1 cellular context compared by ENCODE assay signal in the genomic region with DNA sequence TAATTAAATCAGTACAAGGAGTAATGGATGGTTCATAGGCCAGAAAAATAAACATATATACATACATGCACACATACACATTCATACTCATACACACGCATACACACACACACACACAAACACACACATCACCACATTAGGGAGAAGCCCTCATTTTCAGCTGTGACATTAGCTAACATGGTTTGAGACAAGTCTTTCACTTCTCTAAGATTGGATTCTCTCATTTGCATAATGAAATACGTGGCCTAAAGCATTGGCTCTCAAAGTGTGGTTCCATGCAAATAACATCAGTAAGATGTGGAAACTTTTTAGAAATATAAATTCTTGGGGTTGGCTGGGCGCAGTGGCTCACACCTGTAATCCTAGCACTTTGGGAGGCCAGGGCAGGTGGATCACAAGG.
TF ChIP-seq lines count a peak whose summit lies in the region.

No MANE protein-coding gene starts in this region.

TF ChIP-seq in GM12878, 131 proteins besides CTCF, POLR2A, EP300 and RAD21 (continued from another document):
- TF ChIP-seq, protein P1, sequence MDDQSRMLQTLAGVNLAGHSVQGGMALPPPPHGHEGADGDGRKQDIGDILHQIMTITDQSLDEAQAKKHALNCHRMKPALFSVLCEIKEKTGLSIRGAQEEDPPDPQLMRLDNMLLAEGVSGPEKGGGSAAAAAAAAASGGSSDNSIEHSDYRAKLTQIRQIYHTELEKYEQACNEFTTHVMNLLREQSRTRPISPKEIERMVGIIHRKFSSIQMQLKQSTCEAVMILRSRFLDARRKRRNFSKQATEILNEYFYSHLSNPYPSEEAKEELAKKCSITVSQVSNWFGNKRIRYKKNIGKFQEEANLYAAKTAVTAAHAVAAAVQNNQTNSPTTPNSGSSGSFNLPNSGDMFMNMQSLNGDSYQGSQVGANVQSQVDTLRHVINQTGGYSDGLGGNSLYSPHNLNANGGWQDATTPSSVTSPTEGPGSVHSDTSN (IDR thresholded peaks at IDR 0.05; ENCODE audit: insufficient replicate concordance, low read depth, low read length) = no peak
- TF ChIP-seq ZNF384 (IDR thresholded peaks at IDR 0.05; ENCODE audit: borderline replicate concordance, low read depth, low read length) (no peak), EED (IDR thresholded peaks at IDR 0.05; ENCODE audit: low read depth) (no peak), CBFB (IDR thresholded peaks at IDR 0.05; ENCODE audit: low read depth) (no peak), PML (IDR thresholded peaks at IDR 0.05; ENCODE audit: low read length) (no peak), EGR1 (IDR thresholded peaks at IDR 0.05; ENCODE audit: borderline replicate concordance in 1 of 2, low read depth in 2 of 2, low read length in 2 of 2) (no peak), PAX5 (IDR thresholded peaks at IDR 0.05; ENCODE audit: borderline replicate concordance, low read depth, low read length) (no peak)
- TF ChIP-seq, protein P2, sequence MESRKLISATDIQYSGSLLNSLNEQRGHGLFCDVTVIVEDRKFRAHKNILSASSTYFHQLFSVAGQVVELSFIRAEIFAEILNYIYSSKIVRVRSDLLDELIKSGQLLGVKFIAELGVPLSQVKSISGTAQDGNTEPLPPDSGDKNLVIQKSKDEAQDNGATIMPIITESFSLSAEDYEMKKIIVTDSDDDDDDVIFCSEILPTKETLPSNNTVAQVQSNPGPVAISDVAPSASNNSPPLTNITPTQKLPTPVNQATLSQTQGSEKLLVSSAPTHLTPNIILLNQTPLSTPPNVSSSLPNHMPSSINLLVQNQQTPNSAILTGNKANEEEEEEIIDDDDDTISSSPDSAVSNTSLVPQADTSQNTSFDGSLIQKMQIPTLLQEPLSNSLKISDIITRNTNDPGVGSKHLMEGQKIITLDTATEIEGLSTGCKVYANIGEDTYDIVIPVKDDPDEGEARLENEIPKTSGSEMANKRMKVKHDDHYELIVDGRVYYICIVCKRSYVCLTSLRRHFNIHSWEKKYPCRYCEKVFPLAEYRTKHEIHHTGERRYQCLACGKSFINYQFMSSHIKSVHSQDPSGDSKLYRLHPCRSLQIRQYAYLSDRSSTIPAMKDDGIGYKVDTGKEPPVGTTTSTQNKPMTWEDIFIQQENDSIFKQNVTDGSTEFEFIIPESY (IDR thresholded peaks at IDR 0.05) = no peak
- TF ChIP-seq, protein P3, sequence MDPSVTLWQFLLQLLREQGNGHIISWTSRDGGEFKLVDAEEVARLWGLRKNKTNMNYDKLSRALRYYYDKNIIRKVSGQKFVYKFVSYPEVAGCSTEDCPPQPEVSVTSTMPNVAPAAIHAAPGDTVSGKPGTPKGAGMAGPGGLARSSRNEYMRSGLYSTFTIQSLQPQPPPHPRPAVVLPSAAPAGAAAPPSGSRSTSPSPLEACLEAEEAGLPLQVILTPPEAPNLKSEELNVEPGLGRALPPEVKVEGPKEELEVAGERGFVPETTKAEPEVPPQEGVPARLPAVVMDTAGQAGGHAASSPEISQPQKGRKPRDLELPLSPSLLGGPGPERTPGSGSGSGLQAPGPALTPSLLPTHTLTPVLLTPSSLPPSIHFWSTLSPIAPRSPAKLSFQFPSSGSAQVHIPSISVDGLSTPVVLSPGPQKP (IDR thresholded peaks at IDR 0.05; ENCODE audit: low read depth, low read length) = no peak
